Comparison of ENCODE assay signal across 13 cellular contexts in the genomic region with DNA sequence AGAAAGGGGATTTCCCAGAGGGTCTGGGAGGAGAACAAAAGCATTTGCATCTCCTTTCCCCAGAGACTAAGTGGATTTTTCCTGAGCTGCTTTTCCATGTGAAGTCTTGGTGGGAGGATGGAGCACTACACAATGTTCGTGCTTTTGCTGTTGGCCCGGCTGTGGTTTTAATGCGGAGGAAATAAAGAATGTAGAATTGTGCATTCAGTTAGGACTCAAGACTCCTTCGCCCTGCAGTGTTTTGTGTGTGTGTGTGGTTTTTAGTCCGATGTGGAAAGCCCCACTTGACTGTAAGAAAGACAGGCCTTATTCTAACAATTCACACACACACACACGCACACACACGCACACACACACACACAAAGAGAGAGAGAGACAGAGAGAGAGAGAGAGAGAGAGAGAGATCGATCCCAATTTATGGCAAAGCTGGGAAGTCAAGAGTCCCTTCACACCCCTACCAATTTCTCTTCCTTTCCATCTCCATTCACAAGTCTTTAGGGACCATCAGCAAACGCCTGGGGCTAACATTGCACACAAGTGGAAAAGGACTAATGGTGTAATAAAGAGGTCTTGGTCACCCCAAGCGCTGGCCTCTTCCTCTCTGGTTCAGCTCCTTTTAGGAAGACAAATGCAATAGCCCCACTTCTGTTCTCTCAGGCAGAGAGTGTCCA. TPM values are rescaled to one million over a fixed set of nuclear protein-coding genes. Genes with fewer than 3 reads are reported as not detected.
DNase-seq lines count a peak whose midpoint lies in the region; ATAC-seq and TF ChIP-seq lines count a peak whose summit lies in the region.
"Had no signal": no experiment of that assay in that cellular context is flagged by ENCODE, and none has a peak within 500 bp of the region (broad histone marks: within the 10 kb centered on the region; RNA-seq: fewer than 3 reads in every experiment).

No MANE protein-coding gene starts in this region.

- CTCF ChIA-PET in activated CD4-positive, alpha-beta memory T cell treated with anti-CD3 and anti-CD28 coated beads, Interleukin-2, amount 10 ng/mL, durations not matched to agents 7 days and 5 days (lab: Charles Lee) = interaction anchor here (1.3 to 1.6 kb wide), 3 partner anchors 8 to 107 kb away, joined by 3 to 5 read pairs (median 4); no protein-coding TSS in a partner anchor

- no peaks in the 10 kb centered on the region for H3K36me3 Mint-ChIP-seq in stimulated activated naive CD8-positive, alpha-beta T cell treated with anti-CD3 and anti-CD28 coated beads, Interleukin-15, Interleukin-2, amounts not matched to agents 100 ng/mL and 50 ng/mL, for 24 hours (ENCODE audit: low read depth)
- H3K36me3 Mint-ChIP-seq in activated CD4-positive, alpha-beta memory T cell treated with anti-CD3 and anti-CD28 coated beads, Interleukin-2, amount 10 ng/mL, durations not matched to agents 7 days and 5 days (ENCODE audit: low read depth) = peaks cover 5% of the 10 kb centered on the region

- TF ChIP-seq EP300 in upper lobe of left lung (IDR thresholded peaks at IDR 0.05) = no peak

- no peak for TF ChIP-seq POLR2A in upper lobe of left lung (IDR thresholded peaks at IDR 0.05)

- no peaks in the 10 kb centered on the region for H3K36me3 ChIP-seq in upper lobe of left lung

- H3K27me3 ChIP-seq in upper lobe of left lung = no peaks in the 10 kb centered on the region

- H3K27me3 Mint-ChIP-seq in stimulated activated naive CD8-positive, alpha-beta T cell treated with anti-CD3 and anti-CD28 coated beads, Interleukin-15, Interleukin-2, amounts not matched to agents 100 ng/mL and 50 ng/mL, for 24 hours = peaks cover 5% of the 10 kb centered on the region
- H3K27me3 Mint-ChIP-seq in activated CD4-positive, alpha-beta memory T cell treated with anti-CD3 and anti-CD28 coated beads, Interleukin-2, amount 10 ng/mL, durations not matched to agents 7 days and 5 days = peaks cover 8% of the 10 kb centered on the region

- no peak for DNase-seq in stimulated activated naive CD8-positive, alpha-beta T cell treated with anti-CD3 and anti-CD28 coated beads, Interleukin-15, Interleukin-2, amounts not matched to agents 100 U/mL and 50 U/mL, for 24 hours
- no peak for DNase-seq in activated CD4-positive, alpha-beta memory T cell treated with anti-CD3 and anti-CD28 coated beads, Interleukin-2, amount 10 ng/mL, durations not matched to agents 7 days and 5 days
- DNase-seq in glomerular visceral epithelial cell (ENCODE audit: extremely low spot score) (peak; percentile 58), upper lobe of left lung (no peak), EL (no peak), GF-D8 (lab: John Stamatoyannopoulos, UW) (no peak)
- DNase-seq: activated CD4-positive, CD25-positive, alpha-beta regulatory T cell treated with anti-CD3 and anti-CD28 coated beads, Interleukin-2, amount 50 U/mL, for 72 hours; DMS79; effector CD4-positive, alpha-beta T cell; mucosa of descending colon; NCI-H2227 treated with DMSO at 0.1 percent for 48 hours had no signal

- H3K4me3 Mint-ChIP-seq in stimulated activated naive CD8-positive, alpha-beta T cell treated with anti-CD3 and anti-CD28 coated beads, Interleukin-15, Interleukin-2, amounts not matched to agents 100 ng/mL and 50 ng/mL, for 24 hours = peak overlapping the region; percentile 32
- peak overlapping the region; percentile 13 for H3K4me3 Mint-ChIP-seq in activated CD4-positive, alpha-beta memory T cell treated with anti-CD3 and anti-CD28 coated beads, Interleukin-2, amount 10 ng/mL, durations not matched to agents 7 days and 5 days

- 27 to 32% methylated on average over 10 of the region's 10 CpGs for WGBS in upper lobe of left lung, 2 donors

- H3K4me3 ChIP-seq in upper lobe of left lung = no peak overlapping the region
- H3K4me3 ChIP-seq: mucosa of descending colon had no signal

- no peak for ATAC-seq in stimulated activated naive CD8-positive, alpha-beta T cell treated with anti-CD3 and anti-CD28 coated beads, Interleukin-15, Interleukin-2, amounts not matched to agents 100 U/mL and 50 U/mL, for 24 hours
- no peak for ATAC-seq in upper lobe of left lung (ENCODE audit: low FRiP score in 2 of 2)
- ATAC-seq in HG02852 (IDR thresholded peaks at IDR 0.05; ENCODE audit: unreplicated experiment) = no peak
- ATAC-seq: mucosa of descending colon had no signal

- no peaks in the 10 kb centered on the region for H3K9me3 ChIP-seq in upper lobe of left lung
- H3K9me3 ChIP-seq: mucosa of descending colon had no signal

- no peaks in the 10 kb centered on the region for H3K9me3 Mint-ChIP-seq in stimulated activated naive CD8-positive, alpha-beta T cell treated with anti-CD3 and anti-CD28 coated beads, Interleukin-15, Interleukin-2, amounts not matched to agents 100 ng/mL and 50 ng/mL, for 24 hours
- no peaks in the 10 kb centered on the region for H3K9me3 Mint-ChIP-seq in activated CD4-positive, alpha-beta memory T cell treated with anti-CD3 and anti-CD28 coated beads, Interleukin-2, amount 10 ng/mL, durations not matched to agents 7 days and 5 days

- peaks cover 11 to 36% (median 21%) of the 10 kb centered on the region in 4 donors for H3K4me1 ChIP-seq in upper lobe of left lung

- peak overlapping the region; percentile 58 for H3K27ac Mint-ChIP-seq in stimulated activated naive CD8-positive, alpha-beta T cell treated with anti-CD3 and anti-CD28 coated beads, Interleukin-15, Interleukin-2, amounts not matched to agents 100 ng/mL and 50 ng/mL, for 24 hours
- peak overlapping the region; percentile 76 for H3K27ac Mint-ChIP-seq in activated CD4-positive, alpha-beta memory T cell treated with anti-CD3 and anti-CD28 coated beads, Interleukin-2, amount 10 ng/mL, durations not matched to agents 7 days and 5 days

- POLR2A ChIA-PET in activated CD4-positive, alpha-beta memory T cell treated with anti-CD3 and anti-CD28 coated beads, Interleukin-2, amount 10 ng/mL, durations not matched to agents 7 days and 5 days (lab: Charles Lee) = interaction anchor here (1.4 to 2.6 kb wide), 2 partner anchors 7 to 101 kb away, joined by 3 to 17 read pairs; no protein-coding TSS in a partner anchor

- peaks cover 43% of the 10 kb centered on the region for H3K4me1 Mint-ChIP-seq in stimulated activated naive CD8-positive, alpha-beta T cell treated with anti-CD3 and anti-CD28 coated beads, Interleukin-15, Interleukin-2, amounts not matched to agents 100 ng/mL and 50 ng/mL, for 24 hours (ENCODE audit: low read depth)
- H3K4me1 Mint-ChIP-seq in activated CD4-positive, alpha-beta memory T cell treated with anti-CD3 and anti-CD28 coated beads, Interleukin-2, amount 10 ng/mL, durations not matched to agents 7 days and 5 days = peaks cover 28% of the 10 kb centered on the region

- no peak for TF ChIP-seq CTCF in upper lobe of left lung (IDR thresholded peaks at IDR 0.05)

- peak overlapping the region; percentile 44 to 78 (median 66) for H3K27ac ChIP-seq in upper lobe of left lung

RNA-seq across cellular contexts. Expression of a gene that starts 44.2 kb away (rescaled TPM):
- not detected for total RNA-seq in activated CD4-positive, alpha-beta memory T cell treated with anti-CD3 and anti-CD28 coated beads, Interleukin-2, amount 10 ng/mL, durations not matched to agents 7 days and 5 days
- 1 to 10 TPM in 1 of 6 donors, under 1 TPM in 4, not detected in 1; 0.27 to 1.5 (median 0.55) TPM for total RNA-seq in upper lobe of left lung
